ENCODE assay signal across 22 cellular contexts in genomic region chr3:176159796-176160195, GRCh38.
A peak's percentile ranks its signal among the peaks of the same experiment; 100 is the strongest.
DNase-seq lines count a peak whose midpoint lies in the region; ATAC-seq and TF ChIP-seq lines count a peak whose summit lies in the region.
"Had no signal": no experiment of that assay in that cellular context is flagged by ENCODE, and none has a peak within 500 bp of the region (broad histone marks: within the 10 kb centered on the region; RNA-seq: fewer than 3 reads in every experiment).

No MANE protein-coding gene starts in this region.

- H3K9me2 ChIP-seq in hepatocyte (replicated peaks; ENCODE audit: insufficient read depth) = no peaks in the 10 kb centered on the region

- intact Hi-C loops in A673 (cut with micrococcal nuclease; ENCODE audit: unreplicated experiment) (no loop called here), dorsolateral prefrontal cortex (cut with DNase I) (no loop called here), heart right ventricle (cut with DNase I) (no loop called here)

- no peak overlapping the region for H3K4me2 ChIP-seq in hepatocyte
- H3K4me2 ChIP-seq: A549 had no signal

- peak; percentile 0 for DNase-seq in A673 (ENCODE audit: low spot score)
- DNase-seq in EH (ENCODE audit: low read depth) = peak; percentile 80
- peak; percentile 40 for DNase-seq in HT-29 (ENCODE audit: low spot score)
- DNase-seq in hepatocyte (ENCODE audit: low spot score) = peak; percentile 6
- no peak for DNase-seq in NCI-H128 (lab: John Stamatoyannopoulos, UW; ENCODE audit: unreplicated experiment)
- DNase-seq in NCI-H69 (lab: John Stamatoyannopoulos, UW) = no peak
- no peak for DNase-seq in dorsolateral prefrontal cortex
- no peak for DNase-seq in heart right ventricle
- DNase-seq: BE2C; DMS79; GF-D8; H7; NCI-H146; NCI-H2081 treated with DMSO at 0.1 percent for 48 hours; NCI-H345; NCI-H526 treated with DMSO at 0.1 percent for 48 hours; NK-92 treated with Interleukin-12 subunit alpha and Interleukin-12 subunit beta, amount 100 ng/mL, for 24 hours; OCI-M1; SW 1271 had no signal

- no peaks in the 10 kb centered on the region for H3K4me1 ChIP-seq in A673 (ENCODE audit: insufficient read depth, low read length, poor library complexity, severe bottlenecking)
- H3K4me1 ChIP-seq in hepatocyte (ENCODE audit: insufficient read depth) = no peaks in the 10 kb centered on the region
- no peaks in the 10 kb centered on the region for H3K4me1 ChIP-seq in heart right ventricle
- H3K4me1 ChIP-seq: A549, BE2C, SJSA1 had no signal

- TF ChIP-seq CTCF in A673 (conservative IDR thresholded peaks at IDR 0.05; ENCODE audit: low read depth, low read length) (no peak), hepatocyte (IDR thresholded peaks at IDR 0.05; ENCODE audit: poor library complexity) (no peak), dorsolateral prefrontal cortex (IDR thresholded peaks at IDR 0.05 in 54 of 56, conservative IDR thresholded peaks at IDR 0.05 in 2 of 56; ENCODE audit: low read depth in 1 of 56, partially characterized antibody in 56 of 56) (no peak), heart right ventricle (IDR thresholded peaks at IDR 0.05) (no peak)

- no peaks in the 10 kb centered on the region for H4K20me1 ChIP-seq in hepatocyte (ENCODE audit: insufficient read depth, poor library complexity, severe bottlenecking)

- no peak overlapping the region for H2AFZ ChIP-seq in hepatocyte

- H3K4me3 ChIP-seq in A673 (ENCODE audit: low read depth, low read length, poor library complexity, severe bottlenecking) = no peak overlapping the region
- H3K4me3 ChIP-seq in hepatocyte = no peak overlapping the region
- H3K4me3 ChIP-seq in dorsolateral prefrontal cortex = no peak overlapping the region
- H3K4me3 ChIP-seq in heart right ventricle = no peak overlapping the region
- H3K4me3 ChIP-seq: A549, SJSA1 had no signal

- ATAC-seq in heart right ventricle = no peak
- ATAC-seq: A549 had no signal

- H3K36me3 ChIP-seq in A673 (ENCODE audit: insufficient read depth, low read length, poor library complexity, severe bottlenecking) (no peaks in the 10 kb centered on the region), hepatocyte (replicated peaks; ENCODE audit: insufficient read depth, low read depth) (no peaks in the 10 kb centered on the region), heart right ventricle (no peaks in the 10 kb centered on the region)
- H3K36me3 ChIP-seq: BE2C, SJSA1 had no signal

- CTCF ChIA-PET in A673 (lab: Charles Lee) = no interaction called here

- H3K79me2 ChIP-seq in hepatocyte = no peaks in the 10 kb centered on the region

- no peaks in the 10 kb centered on the region for H3K9me3 ChIP-seq in A673 (ENCODE audit: low read depth, low read length, poor library complexity, severe bottlenecking)
- H3K9me3 ChIP-seq in hepatocyte (ENCODE audit: low read depth) = no peaks in the 10 kb centered on the region
- H3K9me3 ChIP-seq in heart right ventricle = peaks cover 0 to 36% (median 0%) of the 10 kb centered on the region in 11 donors
- H3K9me3 ChIP-seq: A549, BE2C, SJSA1 had no signal

- H3K27me3 ChIP-seq in A673 (replicated peaks; ENCODE audit: insufficient read depth, low read depth, low read length, poor library complexity) (no peaks in the 10 kb centered on the region), hepatocyte (no peaks in the 10 kb centered on the region), dorsolateral prefrontal cortex (peaks cover 0 to 5% (median 0%) of the 10 kb centered on the region in 45 donors), heart right ventricle (no peaks in the 10 kb centered on the region)
- H3K27me3 ChIP-seq: BE2C, SJSA1 had no signal

- POLR2A ChIA-PET in A673 (lab: Charles Lee; ENCODE audit: low non-redundant PET) = no interaction called here

- 85% methylated on average over 2 of the region's 2 CpGs for WGBS in hepatocyte (ENCODE audit: low lambda C conversion rate, missing lambda C conversion rate)
- 29 to 39% methylated on average over 2 of the region's 2 CpGs for WGBS in heart right ventricle, 2 donors

- no TSS peak for BruUV-seq in A673 (replicated peaks; lab: Mats Ljungman, UMichigan)

- H3K27ac ChIP-seq in A673 (ENCODE audit: low read depth, low read length, poor library complexity, severe bottlenecking) (no peak overlapping the region), hepatocyte (no peak overlapping the region), dorsolateral prefrontal cortex (no peak overlapping the region), heart right ventricle (no peak overlapping the region)
- H3K27ac ChIP-seq: A549, RWPE1, SJSA1 had no signal

Comparison
In these comparisons a context has a peak if more than half of its experiments do, and no peak if none do; other contexts are left out.
1. DNase-seq: peak in A673 (single experiment), EH (single experiment), HT-29 (single experiment) and hepatocyte (single experiment); none in NCI-H128 (single experiment), NCI-H69 (single experiment), dorsolateral prefrontal cortex (0 of 10) and heart right ventricle (0 of 2).